9 cellular contexts compared by ENCODE assay signal in the genomic region with DNA sequence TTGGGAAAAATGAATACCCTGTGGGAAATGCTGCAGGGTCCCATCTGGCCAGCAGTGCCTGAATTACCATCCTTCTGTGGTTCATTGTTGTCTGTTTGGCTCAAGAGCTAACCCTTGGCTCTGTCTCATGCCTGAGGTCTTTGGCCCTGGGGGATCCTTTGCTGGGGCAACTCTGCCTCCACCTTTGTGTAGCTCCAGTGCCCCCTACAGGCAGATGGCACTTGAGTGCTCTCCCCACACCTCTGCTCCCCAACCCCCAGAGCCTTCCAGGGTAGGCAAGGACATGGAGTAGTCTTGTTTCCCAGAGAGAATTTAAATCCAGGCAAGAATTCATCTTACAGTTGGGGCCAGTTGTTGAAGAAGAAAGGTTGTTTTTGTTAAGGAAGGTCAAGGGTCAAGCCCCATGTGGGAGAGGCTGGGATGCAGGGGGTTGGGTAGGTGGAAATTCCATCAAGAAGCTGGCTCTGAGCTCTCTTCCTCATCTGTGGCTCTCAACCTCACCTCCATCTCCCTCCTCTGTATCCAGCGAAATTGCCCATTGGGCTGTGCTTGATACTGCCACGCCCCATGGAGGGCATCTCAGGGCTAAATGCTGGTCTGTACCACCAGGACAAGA. TPM values are rescaled to one million over a fixed set of nuclear protein-coding genes. Genes with fewer than 3 reads are reported as not detected.
DNase-seq lines count a peak whose midpoint lies in the region; ATAC-seq and TF ChIP-seq lines count a peak whose summit lies in the region.
"Had no signal": no experiment of that assay in that cellular context is flagged by ENCODE, and none has a peak within 500 bp of the region (broad histone marks: within the 10 kb centered on the region; RNA-seq: fewer than 3 reads in every experiment).

No MANE protein-coding gene starts in this region.

- no peak overlapping the region for H3K27ac Mint-ChIP-seq in MCF 10A (ENCODE audit: low read depth, unreplicated experiment)
- H3K27ac Mint-ChIP-seq: nephron had no signal

- peak; percentile 59 for DNase-seq in MCF 10A (ENCODE audit: unreplicated experiment)
- DNase-seq in breast epithelium (ENCODE audit: low spot score in 2 of 2), result no peak
- DNase-seq in NCI-H1930 (lab: John Stamatoyannopoulos, UW), result peak; percentile 23 to 53
- peak; percentile 41 to 61 (median 55) for DNase-seq in activated CD8-positive, alpha-beta memory T cell treated with anti-CD3 and anti-CD28 coated beads for 48 hours (ENCODE audit: low read depth in 2 of 3, low spot score in 2 of 3)
- DNase-seq in fibroblast of pulmonary artery (ENCODE audit: low read depth), result peak; percentile 4
- DNase-seq in prostate gland (ENCODE audit: low spot score), result no peak

- no peaks in the 10 kb centered on the region for H3K4me1 Mint-ChIP-seq in MCF 10A (ENCODE audit: insufficient read depth, unreplicated experiment)
- H3K4me1 Mint-ChIP-seq: nephron had no signal

- H3K9me3 ChIP-seq in breast epithelium, result no peaks in the 10 kb centered on the region
- no peaks in the 10 kb centered on the region for H3K9me3 ChIP-seq in prostate gland

- H3K27me3 Mint-ChIP-seq in MCF 10A (ENCODE audit: insufficient read depth, unreplicated experiment), result peaks cover 96% of the 10 kb centered on the region

- H3K4me1 ChIP-seq in breast epithelium (no peaks in the 10 kb centered on the region), prostate gland (replicated peaks) (no peaks in the 10 kb centered on the region)

- no peak overlapping the region for H3K4me3 Mint-ChIP-seq in MCF 10A (ENCODE audit: unreplicated experiment)
- H3K4me3 Mint-ChIP-seq: nephron had no signal

- H3K27ac ChIP-seq in breast epithelium (no peak overlapping the region), prostate gland (no peak overlapping the region)

- ATAC-seq in GM21825 (IDR thresholded peaks at IDR 0.05; ENCODE audit: unreplicated experiment) (no peak), HG03442 (IDR thresholded peaks at IDR 0.05; ENCODE audit: unreplicated experiment) (no peak)

- H3K36me3 Mint-ChIP-seq in MCF 10A (ENCODE audit: insufficient read depth, unreplicated experiment), result no peaks in the 10 kb centered on the region

- POLR2A ChIA-PET in MCF 10A (lab: Yijun Ruan, JAX), result interaction anchor here (0.6 kb wide), 1 partner anchor 285 kb away, joined by 3 read pairs; no protein-coding TSS in a partner anchor

- TF ChIP-seq CTCF in MCF 10A (IDR thresholded peaks at IDR 0.05; ENCODE audit: unreplicated experiment) (peak; percentile 52), breast epithelium (IDR thresholded peaks at IDR 0.05) (no peak), fibroblast of pulmonary artery (IDR thresholded peaks at IDR 0.05; ENCODE audit: low read length, missing control alignments) (peak; percentile 18), prostate gland (IDR thresholded peaks at IDR 0.05) (peak in 3 of 4 experiments; percentile 28 to 56 (median 43))

- TF ChIP-seq POLR2A in breast epithelium (IDR thresholded peaks at IDR 0.05), result no peak
- TF ChIP-seq POLR2A in prostate gland (IDR thresholded peaks at IDR 0.05), result no peak

- H3K4me3 ChIP-seq in breast epithelium, result no peak overlapping the region
- H3K4me3 ChIP-seq in fibroblast of pulmonary artery (replicated peaks; ENCODE audit: low read depth, low read length), result no peak overlapping the region
- no peak overlapping the region for H3K4me3 ChIP-seq in prostate gland

- CTCF ChIA-PET in MCF 10A (lab: Yijun Ruan, JAX), result interaction anchor here (0.6 to 3.4 kb wide), 17 partner anchors 10 to 348 kb away, joined by 3 to 17 read pairs (median 5); no protein-coding TSS in a partner anchor

- intact Hi-C loops in MCF 10A (cut with micrococcal nuclease) (loop anchor here (5.0 kb wide), 2 partner anchors 151 to 336 kb away; no protein-coding TSS in a partner anchor), breast epithelium (cut with DNase I; ENCODE audit: low total_unique reads) (no loop called here), prostate gland (cut with DNase I) (no loop called here)

- H3K27me3 ChIP-seq in breast epithelium (peaks cover 0 to 12% of the 10 kb centered on the region in 2 donors), prostate gland (replicated peaks; ENCODE audit: insufficient read depth) (no peaks in the 10 kb centered on the region)

- H3K9me3 Mint-ChIP-seq in MCF 10A (ENCODE audit: unreplicated experiment), result no peaks in the 10 kb centered on the region
- H3K9me3 Mint-ChIP-seq: nephron had no signal

- no TSS peak for BruUV-seq in MCF 10A (replicated peaks; lab: Mats Ljungman, UMichigan)

- WGBS in prostate gland, result 91% methylated on average over 2 of the region's 2 CpGs

- no peaks in the 10 kb centered on the region for H3K36me3 ChIP-seq in breast epithelium
- no peaks in the 10 kb centered on the region for H3K36me3 ChIP-seq in prostate gland

RNA-seq across cellular contexts. Expression of a gene that starts 44.2 kb away (rescaled TPM):
- not detected in 2 replicates for total RNA-seq in MCF 10A (2022)
- total RNA-seq in breast epithelium, result 1 to 10 TPM in 2 of 3 donors, under 1 TPM in 1; 0.48 to 1.6 (median 1.2) TPM
- total RNA-seq in prostate gland, result 1 to 10 TPM in 1 of 2 donors, under 1 TPM in 1; 0.46 to 1.1 TPM

Comparison
In these comparisons a context has a peak if more than half of its experiments do, and no peak if none do; other contexts are left out.
1. DNase-seq: peak in MCF 10A (single experiment), NCI-H1930 (2 of 2), activated CD8-positive, alpha-beta memory T cell treated with anti-CD3 and anti-CD28 coated beads for 48 hours (3 of 3) and fibroblast of pulmonary artery (single experiment); none in breast epithelium (0 of 2) and prostate gland (single experiment).
2. CTCF ChIP-seq: peak in MCF 10A (single experiment), fibroblast of pulmonary artery (single experiment) and prostate gland (3 of 4); none in breast epithelium (0 of 3).